Comparison of ENCODE assay signal across 20 cellular contexts in genomic region chr2:25615920-25616319, GRCh38. TPM values are rescaled to one million over a fixed set of nuclear protein-coding genes. Genes with fewer than 3 reads are reported as not detected.
DNase-seq lines count a peak whose midpoint lies in the region; ATAC-seq and TF ChIP-seq lines count a peak whose summit lies in the region.
"Had no signal": no experiment of that assay in that cellular context is flagged by ENCODE, and none has a peak within 500 bp of the region (broad histone marks: within the 10 kb centered on the region; RNA-seq: fewer than 3 reads in every experiment).

No MANE protein-coding gene starts in this region.

- H3K9me3 ChIP-seq in HUES64 (ENCODE audit: insufficient read depth, low read depth, low read length), result no peaks in the 10 kb centered on the region
- no peaks in the 10 kb centered on the region for H3K9me3 ChIP-seq in endodermal cell (ENCODE audit: control insufficient read depth, low read length)
- no peaks in the 10 kb centered on the region for H3K9me3 ChIP-seq in upper lobe of left lung
- no peaks in the 10 kb centered on the region for H3K9me3 ChIP-seq in MG63

- H3K9me3 Mint-ChIP-seq in GM23338, result no peaks in the 10 kb centered on the region
- no peaks in the 10 kb centered on the region for H3K9me3 Mint-ChIP-seq in endodermal cell
- no peaks in the 10 kb centered on the region for H3K9me3 Mint-ChIP-seq in mesothelial cell of epicardium
- H3K9me3 Mint-ChIP-seq: CD14-positive monocyte had no signal

- DNase-seq in GM23338 (ENCODE audit: low spot score) (no peak), endodermal cell (no peak), mesothelial cell of epicardium (ENCODE audit: low spot score in 2 of 2, unreplicated experiment in 2 of 2) (no peak), upper lobe of left lung (no peak), MG63 (no peak), NOMO-1 treated with DMSO at 0.1 percent for 48 hours (lab: John Stamatoyannopoulos, UW; ENCODE audit: unreplicated experiment) (no peak)
- DNase-seq: GF-D8, GM23248, NCI-H1048, NCI-H1436, NCI-H2081, NCI-H2171 treated with DMSO at 0.1 percent for 48 hours, NCI-H446, OCI-M1, SHP77, T-helper 1 cell had no signal

- TF ChIP-seq CTCF in GM23338 (conservative IDR thresholded peaks at IDR 0.05; ENCODE audit: low read depth in 2 of 2), result no peak
- no peak for TF ChIP-seq CTCF in endodermal cell (conservative IDR thresholded peaks at IDR 0.05)
- no peak for TF ChIP-seq CTCF in mesothelial cell of epicardium (IDR thresholded peaks at IDR 0.05; ENCODE audit: unreplicated experiment)
- TF ChIP-seq CTCF in upper lobe of left lung (IDR thresholded peaks at IDR 0.05), result no peak

- peaks cover 21% of the 10 kb centered on the region for H3K4me1 ChIP-seq in GM23338 (ENCODE audit: insufficient read depth)
- peaks cover 18% of the 10 kb centered on the region for H3K4me1 ChIP-seq in HUES64 (ENCODE audit: insufficient read depth, low read length)
- peaks cover 9% of the 10 kb centered on the region for H3K4me1 ChIP-seq in endodermal cell (ENCODE audit: control insufficient read depth, insufficient read depth, low read length)
- peaks cover 0 to 4% (median 0%) of the 10 kb centered on the region in 4 donors for H3K4me1 ChIP-seq in upper lobe of left lung

- H3K4me3 ChIP-seq in GM23338 (0 out of 2 replicates have a peak overlapping the region, but pooled peaks have one; percentile 0), HUES64 (ENCODE audit: low read length) (no peak overlapping the region), endodermal cell (ENCODE audit: low read length) (peak overlapping the region; percentile 20), upper lobe of left lung (no peak overlapping the region), MG63 (no peak overlapping the region)
- H3K4me3 ChIP-seq: GM23248 had no signal

- H3K36me3 ChIP-seq in GM23338 (ENCODE audit: insufficient read depth), result no peaks in the 10 kb centered on the region
- 0 out of 2 replicates have a peak, but pooled peaks cover 3% of the 10 kb centered on the region for H3K36me3 ChIP-seq in HUES64 (ENCODE audit: insufficient read depth, low read length)
- no peaks in the 10 kb centered on the region for H3K36me3 ChIP-seq in endodermal cell (ENCODE audit: control insufficient read depth, insufficient read depth, low read length)
- H3K36me3 ChIP-seq in upper lobe of left lung, result no peaks in the 10 kb centered on the region
- H3K36me3 ChIP-seq in MG63, result no peaks in the 10 kb centered on the region

- no peaks in the 10 kb centered on the region for H3K9me2 ChIP-seq in GM23338 (ENCODE audit: insufficient read depth)

- no peaks in the 10 kb centered on the region for H3K27me3 Mint-ChIP-seq in GM23338 (ENCODE audit: insufficient read depth, low read depth, poor library complexity)
- no peaks in the 10 kb centered on the region for H3K27me3 Mint-ChIP-seq in endodermal cell (ENCODE audit: insufficient read depth)
- no peaks in the 10 kb centered on the region for H3K27me3 Mint-ChIP-seq in mesothelial cell of epicardium (ENCODE audit: low read depth)

- TF ChIP-seq POLR2A in upper lobe of left lung (IDR thresholded peaks at IDR 0.05), result no peak

- no peaks in the 10 kb centered on the region; the same call in none of the 2 replicates for H3K79me2 ChIP-seq in GM23338 (replicated peaks; ENCODE audit: insufficient read depth)

- peak overlapping the region; percentile 70 for H3K4me2 ChIP-seq in GM23338
- H3K4me2 ChIP-seq: KMS-11 had no signal

- ATAC-seq in GM23338 (peak; percentile 29; the same call in 2 of the 3 replicates), upper lobe of left lung (ENCODE audit: low FRiP score in 2 of 2) (no peak)
- ATAC-seq: SK-N-SH treated with all-trans-retinoic acid at 6 μM for 48 hours had no signal

- no peak for TF ChIP-seq EP300 in upper lobe of left lung (IDR thresholded peaks at IDR 0.05)

- H3K9ac ChIP-seq in HUES64 (ENCODE audit: low read depth, low read length) (no peak overlapping the region), endodermal cell (ENCODE audit: extremely low read depth, low read length, poor library complexity, severe bottlenecking) (no peak overlapping the region)
- H3K9ac ChIP-seq: GM23248, KMS-11 had no signal

- H3K27ac ChIP-seq in GM23338 (ENCODE audit: low read depth), result peak overlapping the region; percentile 17; the same call in 1 of the 2 replicates
- peak overlapping the region; percentile 10; the same call in 1 of the 2 replicates for H3K27ac ChIP-seq in HUES64 (ENCODE audit: low read depth, low read length)
- H3K27ac ChIP-seq in endodermal cell (ENCODE audit: low read depth, low read length), result no peak overlapping the region
- no peak overlapping the region for H3K27ac ChIP-seq in upper lobe of left lung
- H3K27ac ChIP-seq: GM23248, KMS-11 had no signal

- H3K4me1 Mint-ChIP-seq in GM23338, result peaks cover 19% of the 10 kb centered on the region
- peaks cover 50% of the 10 kb centered on the region for H3K4me1 Mint-ChIP-seq in endodermal cell
- H3K4me1 Mint-ChIP-seq in mesothelial cell of epicardium, result peaks cover 34% of the 10 kb centered on the region
- H3K4me1 Mint-ChIP-seq: CD14-positive monocyte had no signal

- peak overlapping the region; percentile 19; the same call in 1 of the 2 replicates for H3K27ac Mint-ChIP-seq in GM23338
- H3K27ac Mint-ChIP-seq in endodermal cell, result peak overlapping the region; percentile 93
- H3K27ac Mint-ChIP-seq in mesothelial cell of epicardium, result peak overlapping the region; percentile 56
- H3K27ac Mint-ChIP-seq: CD14-positive monocyte had no signal

- no peaks in the 10 kb centered on the region for H4K20me1 ChIP-seq in GM23338 (replicated peaks; ENCODE audit: insufficient read depth)

- H3K4me3 Mint-ChIP-seq in GM23338 (no peak overlapping the region), endodermal cell (no peak overlapping the region), mesothelial cell of epicardium (no peak overlapping the region)
- H3K4me3 Mint-ChIP-seq: CD14-positive monocyte had no signal

- no peaks in the 10 kb centered on the region for H3K27me3 ChIP-seq in GM23338 (ENCODE audit: insufficient read depth)
- H3K27me3 ChIP-seq in HUES64 (ENCODE audit: insufficient read depth, low read length), result no peaks in the 10 kb centered on the region
- no peaks in the 10 kb centered on the region for H3K27me3 ChIP-seq in endodermal cell (ENCODE audit: control insufficient read depth, insufficient read depth, low read length, poor library complexity, severe bottlenecking)
- H3K27me3 ChIP-seq in upper lobe of left lung, result no peaks in the 10 kb centered on the region
- H3K27me3 ChIP-seq in MG63, result no peaks in the 10 kb centered on the region

- H3K36me3 Mint-ChIP-seq in GM23338 (ENCODE audit: low read depth) (peaks cover 9% of the 10 kb centered on the region), endodermal cell (ENCODE audit: low read depth) (peaks cover 13% of the 10 kb centered on the region), mesothelial cell of epicardium (peaks cover 10% of the 10 kb centered on the region)

- no peaks in the 10 kb centered on the region for H3F3A ChIP-seq in GM23338 (replicated peaks; ENCODE audit: low read depth)

- H2AFZ ChIP-seq in GM23338, result no peak overlapping the region
- H2AFZ ChIP-seq: GM23248 had no signal

TF ChIP-seq in GM23338, 12 proteins besides CTCF, POLR2A, EP300 and RAD21 (continues in another document):
- TF ChIP-seq ETS1 (IDR thresholded peaks at IDR 0.05), result no peak
- no peak for TF ChIP-seq ZNF114 (CRISPR knock-in tag; IDR thresholded peaks at IDR 0.05)
- no peak for TF ChIP-seq ZNF331 (CRISPR knock-in tag; IDR thresholded peaks at IDR 0.05; ENCODE audit: low read depth)

RNA-seq across cellular contexts. Expression of gene DTNB, which starts 57.5 kb away (rescaled TPM):
- 22.1 and 27.5 TPM in 2 replicates for total RNA-seq in GM23338 (2014; rRNA removed; shearing (Covaris generic))
- 29.4 and 32.1 TPM in 2 replicates for polyA plus RNA-seq in GM23338 (2016; fragmentation: Nextera tagmentation; extraction: Ambion mirVana)
- polyA plus RNA-seq in HUES64 (2013, experiment 1 of 2), result 18.0 TPM
- 19.9 TPM for polyA plus RNA-seq in HUES64 (2013, experiment 2 of 2)
- total RNA-seq in endodermal cell, result 10 to 100 TPM; 38.8 to 48.7 TPM
- 25.2 TPM for polyA plus RNA-seq in endodermal cell (2013, experiment 1 of 2)
- 25.0 TPM for polyA plus RNA-seq in endodermal cell (2013, experiment 2 of 2)
- 30.1 to 37.7 TPM (median 36.3 TPM) in 3 replicates for total RNA-seq in mesothelial cell of epicardium
- 10 to 100 TPM; 19.3 to 59.7 (median 25.6) TPM for total RNA-seq in upper lobe of left lung
- total RNA-seq in MG63 (2014; rRNA removed; shearing (Covaris generic); ENCODE audit: low replicate concordance), result 8.2 and 56.7 TPM in 2 replicates

Comparison
In these comparisons a context has a peak if more than half of its experiments do, and no peak if none do; other contexts are left out.
1. H3K27ac ChIP-seq: peak in GM23338 (single experiment) and HUES64 (single experiment); none in endodermal cell (single experiment) and upper lobe of left lung (0 of 4).
2. H3K4me3 ChIP-seq: peak in GM23338 (single experiment) and endodermal cell (single experiment); none in HUES64 (single experiment), upper lobe of left lung (0 of 4) and MG63 (single experiment).
3. H3K27ac Mint-ChIP-seq: peak in every context shown above with its lines; median percentile 93 in endodermal cell; 56 in mesothelial cell of epicardium; 19 in GM23338.